In the genomic region with DNA sequence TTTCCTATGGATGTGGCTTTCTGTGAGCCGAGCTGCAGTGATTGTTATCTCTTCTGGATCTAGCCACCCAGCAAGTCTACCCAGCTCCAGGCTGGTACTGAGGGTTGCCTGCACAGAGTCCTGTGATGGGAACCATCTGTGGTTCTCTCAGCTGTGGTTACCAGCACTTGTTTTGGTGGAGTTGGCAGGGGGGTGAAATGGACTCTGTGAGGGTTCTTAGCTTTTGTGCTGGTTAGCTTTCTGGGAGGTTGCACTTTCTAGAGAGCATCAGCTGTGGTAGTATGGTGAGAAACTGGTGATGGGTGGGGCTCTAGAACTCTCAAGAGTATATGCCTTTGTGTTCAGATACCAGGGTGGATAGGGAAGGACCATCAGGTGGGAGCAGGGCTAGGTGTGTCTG, we compare ENCODE assay signal across 37 cellular contexts. TPM values are rescaled to one million over a fixed set of nuclear protein-coding genes. Genes with fewer than 3 reads are reported as not detected.
"Had no signal": no experiment of that assay in that cellular context is flagged by ENCODE, and none has a peak within 500 bp of the region (broad histone marks: within the 10 kb centered on the region; RNA-seq: fewer than 3 reads in every experiment).

No MANE protein-coding gene starts in this region.

- DNase-seq: activated CD4-positive, alpha-beta memory T cell treated with anti-CD3 and anti-CD28 coated beads for 36 hours; activated CD4-positive, alpha-beta T cell treated with anti-CD3 and anti-CD28 coated beads for 36 hours; activated CD4-positive, alpha-beta T cell treated with anti-CD3 and anti-CD28 coated beads, Interleukin-2, amount 10 ng/mL, durations not matched to agents 24 days and 14 days; activated CD4-positive, CD25-positive, alpha-beta regulatory T cell; activated CD4-positive, CD25-positive, alpha-beta regulatory T cell treated with anti-CD3 and anti-CD28 coated beads, Interleukin-2, amount 50 U/mL, for 72 hours; activated CD8-positive, alpha-beta memory T cell treated with anti-CD3 and anti-CD28 coated beads, Interleukin-2, amount 10 ng/mL, durations not matched to agents 7 days and 5 days; activated CD8-positive, alpha-beta memory T cell treated with anti-CD3 and anti-CD28 coated beads, Interleukin-2, amount 50 U/mL, for 4 hours; activated CD8-positive, alpha-beta T cell treated with anti-CD3 and anti-CD28 coated beads, Interleukin-2, amount 10 ng/mL, durations not matched to agents 7 days and 5 days; activated gamma-delta T cell; activated naive CD4-positive, alpha-beta T cell treated with Interleukin-2 at 50 U/mL for 16 hours; activated naive CD8-positive, alpha-beta T cell treated with anti-CD3 and anti-CD28 coated beads for 36 hours; activated naive CD8-positive, alpha-beta T cell treated with anti-CD3 and anti-CD28 coated beads, Interleukin-2, amount 50 U/mL, for 24 hours; activated T-cell treated with anti-CD3 and anti-CD28 coated beads for 4 hours; activated T-cell treated with anti-CD3 and anti-CD28 coated beads, Interleukin-2, amount 50 U/mL, for 24 hours; activated T-cell treated with anti-CD3 and anti-CD28 coated beads, Interleukin-2, amount 50 U/mL, for 72 hours; adrenal gland; amygdala; aorta; body of pancreas; caudate nucleus; cortex of kidney; dermis blood vessel endothelial cell; effector CD4-positive, alpha-beta T cell; effector memory CD8-positive, alpha-beta T cell; esophagus squamous epithelium; foreskin melanocyte; T-helper 2 cell had no signal

- H3K9me3 Mint-ChIP-seq: activated CD4-positive, alpha-beta memory T cell treated with anti-CD3 and anti-CD28 coated beads for 36 hours; activated CD4-positive, alpha-beta T cell treated with anti-CD3 and anti-CD28 coated beads, Interleukin-2, amount 10 ng/mL, durations not matched to agents 24 days and 14 days; activated naive CD4-positive, alpha-beta T cell treated with anti-CD3 and anti-CD28 coated beads, Interleukin-2, amount 50 U/mL, for 24 hours; activated naive CD8-positive, alpha-beta T cell treated with anti-CD3 and anti-CD28 coated beads, Interleukin-2, amount 50 U/mL, for 24 hours; activated T-cell treated with anti-CD3 and anti-CD28 coated beads, Interleukin-2, amount 50 U/mL, for 24 hours; activated T-cell treated with anti-CD3 and anti-CD28 coated beads, Interleukin-2, amount 50 U/mL, for 72 hours; effector memory CD8-positive, alpha-beta T cell had no signal

- H3K27ac Mint-ChIP-seq: activated CD4-positive, alpha-beta memory T cell treated with anti-CD3 and anti-CD28 coated beads for 36 hours; activated CD4-positive, alpha-beta T cell treated with anti-CD3 and anti-CD28 coated beads for 36 hours; activated CD4-positive, alpha-beta T cell treated with anti-CD3 and anti-CD28 coated beads, Interleukin-2, amount 10 ng/mL, durations not matched to agents 24 days and 14 days; activated CD8-positive, alpha-beta memory T cell treated with anti-CD3 and anti-CD28 coated beads, Interleukin-2, amount 10 ng/mL, durations not matched to agents 7 days and 5 days; activated CD8-positive, alpha-beta T cell treated with anti-CD3 and anti-CD28 coated beads, Interleukin-2, amount 10 ng/mL, durations not matched to agents 7 days and 5 days; activated naive CD4-positive, alpha-beta T cell treated with anti-CD3 and anti-CD28 coated beads, Interleukin-2, amount 50 U/mL, for 24 hours; activated naive CD8-positive, alpha-beta T cell treated with anti-CD3 and anti-CD28 coated beads for 36 hours; activated naive CD8-positive, alpha-beta T cell treated with anti-CD3 and anti-CD28 coated beads, Interleukin-2, amount 50 U/mL, for 24 hours; activated T-cell treated with anti-CD3 and anti-CD28 coated beads, Interleukin-2, amount 50 U/mL, for 24 hours; effector memory CD8-positive, alpha-beta T cell had no signal

- H3K27me3 ChIP-seq: adrenal gland, body of pancreas, esophagus squamous epithelium, gastroesophageal sphincter had no signal

- H3K4me3 Mint-ChIP-seq: activated CD4-positive, alpha-beta memory T cell treated with anti-CD3 and anti-CD28 coated beads for 36 hours; activated CD4-positive, alpha-beta T cell treated with anti-CD3 and anti-CD28 coated beads for 36 hours; activated CD4-positive, alpha-beta T cell treated with anti-CD3 and anti-CD28 coated beads, Interleukin-2, amount 10 ng/mL, durations not matched to agents 24 days and 14 days; activated CD8-positive, alpha-beta memory T cell treated with anti-CD3 and anti-CD28 coated beads, Interleukin-2, amount 10 ng/mL, durations not matched to agents 7 days and 5 days; activated CD8-positive, alpha-beta T cell treated with anti-CD3 and anti-CD28 coated beads, Interleukin-2, amount 10 ng/mL, durations not matched to agents 7 days and 5 days; activated naive CD4-positive, alpha-beta T cell treated with anti-CD3 and anti-CD28 coated beads, Interleukin-2, amount 50 U/mL, for 24 hours; activated naive CD8-positive, alpha-beta T cell treated with anti-CD3 and anti-CD28 coated beads for 36 hours; activated naive CD8-positive, alpha-beta T cell treated with anti-CD3 and anti-CD28 coated beads, Interleukin-2, amount 50 U/mL, for 24 hours; activated T-cell treated with anti-CD3 and anti-CD28 coated beads, Interleukin-2, amount 50 U/mL, for 24 hours; activated T-cell treated with anti-CD3 and anti-CD28 coated beads, Interleukin-2, amount 50 U/mL, for 72 hours; effector memory CD8-positive, alpha-beta T cell had no signal

- H3K27me3 Mint-ChIP-seq: activated CD4-positive, alpha-beta memory T cell treated with anti-CD3 and anti-CD28 coated beads for 36 hours; activated CD4-positive, alpha-beta T cell treated with anti-CD3 and anti-CD28 coated beads, Interleukin-2, amount 10 ng/mL, durations not matched to agents 24 days and 14 days; activated CD8-positive, alpha-beta memory T cell treated with anti-CD3 and anti-CD28 coated beads, Interleukin-2, amount 10 ng/mL, durations not matched to agents 7 days and 5 days; activated naive CD8-positive, alpha-beta T cell treated with anti-CD3 and anti-CD28 coated beads, Interleukin-2, amount 50 U/mL, for 24 hours had no signal

- H3K4me1 Mint-ChIP-seq: activated CD4-positive, alpha-beta T cell treated with anti-CD3 and anti-CD28 coated beads for 36 hours; activated CD4-positive, alpha-beta T cell treated with anti-CD3 and anti-CD28 coated beads, Interleukin-2, amount 10 ng/mL, durations not matched to agents 24 days and 14 days; activated CD8-positive, alpha-beta memory T cell treated with anti-CD3 and anti-CD28 coated beads, Interleukin-2, amount 10 ng/mL, durations not matched to agents 7 days and 5 days; activated naive CD4-positive, alpha-beta T cell treated with anti-CD3 and anti-CD28 coated beads, Interleukin-2, amount 50 U/mL, for 24 hours; activated naive CD8-positive, alpha-beta T cell treated with anti-CD3 and anti-CD28 coated beads for 36 hours; activated naive CD8-positive, alpha-beta T cell treated with anti-CD3 and anti-CD28 coated beads, Interleukin-2, amount 50 U/mL, for 24 hours had no signal

- H3K27ac ChIP-seq: adrenal gland, body of pancreas, epithelial cell of prostate, esophagus squamous epithelium, gastroesophageal sphincter had no signal

- ATAC-seq: activated CD4-positive, alpha-beta T cell treated with anti-CD3 and anti-CD28 coated beads for 36 hours; activated CD8-positive, alpha-beta memory T cell treated with anti-CD3 and anti-CD28 coated beads, Interleukin-2, amount 10 ng/mL, durations not matched to agents 7 days and 5 days; activated CD8-positive, alpha-beta T cell treated with anti-CD3 and anti-CD28 coated beads, Interleukin-2, amount 10 ng/mL, durations not matched to agents 7 days and 5 days; activated naive CD8-positive, alpha-beta T cell treated with anti-CD3 and anti-CD28 coated beads, Interleukin-2, amount 50 U/mL, for 24 hours; activated T-cell treated with anti-CD3 and anti-CD28 coated beads, Interleukin-2, amount 50 U/mL, for 72 hours; body of pancreas; effector memory CD8-positive, alpha-beta T cell; gastroesophageal sphincter had no signal

- H3K4me3 ChIP-seq: adrenal gland, body of pancreas, esophagus squamous epithelium, gastroesophageal sphincter had no signal

- H3K36me3 ChIP-seq: adrenal gland, esophagus squamous epithelium, gastroesophageal sphincter had no signal

- H3K36me3 Mint-ChIP-seq: activated CD4-positive, alpha-beta memory T cell treated with anti-CD3 and anti-CD28 coated beads for 36 hours; activated CD8-positive, alpha-beta memory T cell treated with anti-CD3 and anti-CD28 coated beads, Interleukin-2, amount 10 ng/mL, durations not matched to agents 7 days and 5 days; activated naive CD4-positive, alpha-beta T cell treated with anti-CD3 and anti-CD28 coated beads, Interleukin-2, amount 50 U/mL, for 24 hours; activated naive CD8-positive, alpha-beta T cell treated with anti-CD3 and anti-CD28 coated beads for 36 hours had no signal

- H3K4me1 ChIP-seq: adrenal gland, body of pancreas, esophagus squamous epithelium, gastroesophageal sphincter had no signal

- H3K9me3 ChIP-seq: adrenal gland, body of pancreas, esophagus squamous epithelium, gastroesophageal sphincter had no signal

RNA-seq across cellular contexts. Expression of a gene that starts 45.4 kb away (rescaled TPM):
- total RNA-seq: activated CD4-positive, alpha-beta memory T cell treated with anti-CD3 and anti-CD28 coated beads for 36 hours; activated CD4-positive, alpha-beta T cell treated with anti-CD3 and anti-CD28 coated beads for 36 hours; activated CD4-positive, alpha-beta T cell treated with anti-CD3 and anti-CD28 coated beads, Interleukin-2, amount 10 ng/mL, durations not matched to agents 24 days and 14 days; activated CD8-positive, alpha-beta memory T cell treated with anti-CD3 and anti-CD28 coated beads for 36 hours; activated CD8-positive, alpha-beta memory T cell treated with anti-CD3 and anti-CD28 coated beads, Interleukin-2, amount 10 ng/mL, durations not matched to agents 7 days and 5 days; activated CD8-positive, alpha-beta T cell treated with anti-CD3 and anti-CD28 coated beads, Interleukin-2, amount 10 ng/mL, durations not matched to agents 7 days and 5 days; activated naive CD8-positive, alpha-beta T cell treated with anti-CD3 and anti-CD28 coated beads for 36 hours; activated T-cell treated with anti-CD3 and anti-CD28 coated beads, Interleukin-2, amount 50 U/mL, for 72 hours; aorta; body of pancreas; chondrocyte; dermis blood vessel endothelial cell; endothelial cell of umbilical vein; esophagus squamous epithelium; fibroblast of lung; fibroblast of villous mesenchyme; gastroesophageal sphincter; glomerular endothelial cell; T-helper 1 cell treated with Interleukin-12 subunit alpha and Interleukin-12 subunit beta and Interleukin-4 antibody, amounts not matched to agents 30 ng/mL and 1 ng/mL, for 36 hours had no signal
- polyA plus RNA-seq: endothelial cell of umbilical vein, fibroblast of lung had no signal
